27 cellular contexts compared by ENCODE assay signal in genomic region chr1:41416081-41416480, GRCh38. TPM values are rescaled to one million over a fixed set of nuclear protein-coding genes. Genes with fewer than 3 reads are reported as not detected.
"Had no signal": no experiment of that assay in that cellular context is flagged by ENCODE, and none has a peak within 500 bp of the region (broad histone marks: within the 10 kb centered on the region; RNA-seq: fewer than 3 reads in every experiment).

No MANE protein-coding gene starts in this region.

- H3K27ac ChIP-seq: ascending aorta, cardiac muscle cell, coronary artery, dorsolateral prefrontal cortex, gastrocnemius medialis, hepatocyte, stomach, thyroid gland had no signal

- H3K9me3 ChIP-seq: ascending aorta, gastrocnemius medialis, thyroid gland had no signal

- DNase-seq: activated CD4-positive, alpha-beta memory T cell treated with anti-CD3 and anti-CD28 coated beads, Interleukin-2, amount 10 ng/mL, durations not matched to agents 7 days and 5 days; activated CD4-positive, alpha-beta T cell treated with anti-CD3 and anti-CD28 coated beads, Interleukin-2, amount 10 ng/mL, durations not matched to agents 24 days and 14 days; activated CD4-positive, CD25-positive, alpha-beta regulatory T cell treated with anti-CD3 and anti-CD28 coated beads, Interleukin-2, amount 50 U/mL, for 72 hours; activated CD8-positive, alpha-beta memory T cell treated with anti-CD3 and anti-CD28 coated beads, Interleukin-2, amount 50 U/mL, for 48 hours; activated gamma-delta T cell; activated naive CD4-positive, alpha-beta T cell treated with anti-CD3 and anti-CD28 coated beads, Interleukin-2, amount 10 ng/mL, durations not matched to agents 7 days and 5 days; activated naive CD8-positive, alpha-beta T cell treated with anti-CD3 and anti-CD28 coated beads, Interleukin-2, amount 10 ng/mL, durations not matched to agents 7 days and 5 days; activated T-cell treated with anti-CD3 and anti-CD28 coated beads, Interleukin-2, amount 50 U/mL, for 24 hours; cerebellar nuclear complex; dorsolateral prefrontal cortex; effector memory CD8-positive, alpha-beta T cell; erythroblast; gastrocnemius medialis; islet precursor cell; left colon; midbrain; naive thymus-derived CD4-positive, alpha-beta T cell; occipital lobe; stimulated activated CD4-positive, alpha-beta T cell treated with anti-CD3 and anti-CD28 coated beads, Interleukin-15, amount 100 ng/mL, for 24 hours; stimulated activated CD4-positive, alpha-beta T cell treated with anti-CD3 and anti-CD28 coated beads, Interleukin-2, amount 100 ng/mL, for 24 hours; stimulated activated naive B cell treated with anti-CD40 and anti-IgM and Interleukin-4, amounts not matched to agents 10 μg/mL and 1 μg/mL and 100 μg/mL, for 72 hours; stomach; thyroid gland had no signal

- H3K4me2 ChIP-seq: hepatocyte had no signal

- H3K4me3 ChIP-seq: ascending aorta, cardiac muscle cell, coronary artery, dorsolateral prefrontal cortex, gastrocnemius medialis, hepatocyte, stomach, thyroid gland had no signal

- H2AFZ ChIP-seq: hepatocyte had no signal

- H3K27me3 ChIP-seq: ascending aorta, cardiac muscle cell, dorsolateral prefrontal cortex, gastrocnemius medialis, hepatocyte, thyroid gland had no signal

- H3K36me3 ChIP-seq: ascending aorta, cardiac muscle cell, gastrocnemius medialis, stomach, thyroid gland had no signal

RNA-seq across cellular contexts. Expression of gene FOXO6, which starts 54.8 kb away (rescaled TPM):
- total RNA-seq: activated CD4-positive, alpha-beta T cell treated with anti-CD3 and anti-CD28 coated beads, Interleukin-2, amount 10 ng/mL, durations not matched to agents 24 days and 14 days; activated naive CD8-positive, alpha-beta T cell treated with anti-CD3 and anti-CD28 coated beads, Interleukin-2, amount 10 ng/mL, durations not matched to agents 7 days and 5 days had no signal
- polyA plus RNA-seq: naive thymus-derived CD4-positive, alpha-beta T cell had no signal
